ENCODE assay signal across 17 cellular contexts in genomic region chr4:86031927-86032326, GRCh38.
DNase-seq lines count a peak whose midpoint lies in the region; ATAC-seq, FAIRE-seq and TF ChIP-seq lines count a peak whose summit lies in the region.
"Had no signal": no experiment of that assay in that cellular context is flagged by ENCODE, and none has a peak within 500 bp of the region (broad histone marks: within the 10 kb centered on the region; RNA-seq: fewer than 3 reads in every experiment).

No MANE protein-coding gene starts in this region.

- peak; percentile 42 for FAIRE-seq in GM19239 (lab: Jason Lieb, UNC)

- no peaks in the 10 kb centered on the region for H3K36me3 Mint-ChIP-seq in WTC11
- H3K36me3 Mint-ChIP-seq: stimulated activated memory B cell treated with anti-CD40 and anti-IgM and Interleukin-4, amounts not matched to agents 10 μg/mL and 1 μg/mL and 100 μg/mL, for 72 hours had no signal

- no peaks in the 10 kb centered on the region for H3K9me3 Mint-ChIP-seq in WTC11
- H3K9me3 Mint-ChIP-seq: activated naive CD8-positive, alpha-beta T cell treated with anti-CD3 and anti-CD28 coated beads, Interleukin-2, amount 50 U/mL, for 24 hours; activated T-helper 17 cell treated with anti-CD3 and anti-CD28 coated beads, Interleukin-2, amount 50 U/mL, for 72 hours; endodermal cell; stimulated activated memory B cell treated with anti-CD40 and anti-IgM and Interleukin-4, amounts not matched to agents 10 μg/mL and 1 μg/mL and 100 μg/mL, for 72 hours had no signal

- TF ChIP-seq POLR2A in gastrocnemius medialis (IDR thresholded peaks at IDR 0.05), result no peak

- H3K27ac ChIP-seq in RWPE1 (peak overlapping the region; percentile 95), gastrocnemius medialis (peak overlapping the region; percentile 67 to 79 (median 72))

- in situ Hi-C loops in gastrocnemius medialis (cut with MboI; ENCODE audit: low sequenced_read_pairs in 4 of 4), result no loop called here

- CTCF ChIA-PET in RWPE1 (lab: Yijun Ruan, JAX) (no interaction called here), WTC11 (lab: Charles Lee) (interaction anchor here (2.7 kb wide), 1 partner anchor 235 kb away, joined by 16 read pairs; no protein-coding TSS in a partner anchor)

- H3K36me3 ChIP-seq in gastrocnemius medialis, result no peaks in the 10 kb centered on the region
- H3K36me3 ChIP-seq: transverse colon had no signal

- H3K4me3 Mint-ChIP-seq in WTC11, result no peak overlapping the region
- H3K4me3 Mint-ChIP-seq: activated naive CD8-positive, alpha-beta T cell treated with anti-CD3 and anti-CD28 coated beads, Interleukin-2, amount 50 U/mL, for 24 hours; activated T-helper 17 cell treated with anti-CD3 and anti-CD28 coated beads, Interleukin-2, amount 50 U/mL, for 72 hours; endodermal cell; stimulated activated memory B cell treated with anti-CD40 and anti-IgM and Interleukin-4, amounts not matched to agents 10 μg/mL and 1 μg/mL and 100 μg/mL, for 72 hours had no signal

- no peak for DNase-seq in GM19239 (ENCODE audit: insufficient read length, low spot score)
- DNase-seq in RWPE1 (ENCODE audit: low spot score), result no peak
- peak; percentile 48 for DNase-seq in epithelial cell of esophagus (ENCODE audit: low read depth)
- no peak for DNase-seq in gastrocnemius medialis
- no peak for DNase-seq in DMS79 (lab: John Stamatoyannopoulos, UW)
- no peak for DNase-seq in WTC11 (ENCODE audit: low spot score)
- DNase-seq in NCI-H526 treated with DMSO at 0.1 percent for 48 hours (lab: John Stamatoyannopoulos, UW), result no peak
- DNase-seq in MV-4-11 (lab: John Stamatoyannopoulos, UW), result no peak
- DNase-seq: activated CD4-positive, alpha-beta T cell treated with anti-CD3 and anti-CD28 coated beads for 48 hours; activated naive CD8-positive, alpha-beta T cell treated with anti-CD3 and anti-CD28 coated beads, Interleukin-2, amount 50 U/mL, for 24 hours; endodermal cell; NCI-H1092; NCI-H2029 treated with DMSO at 0.1 percent for 48 hours; NK-92 treated with Interleukin-12 subunit alpha and Interleukin-12 subunit beta, amount 100 ng/mL, for 24 hours; transverse colon had no signal

- TF ChIP-seq CTCF in RWPE1 (conservative IDR thresholded peaks at IDR 0.05; ENCODE audit: low read depth) (no peak), epithelial cell of esophagus (IDR thresholded peaks at IDR 0.05; ENCODE audit: insufficient read depth, low read depth, low read length, missing control alignments) (no peak), gastrocnemius medialis (IDR thresholded peaks at IDR 0.05 in 4 of 5, conservative IDR thresholded peaks at IDR 0.05 in 1 of 5) (no peak), WTC11 (IDR thresholded peaks at IDR 0.05) (no peak)

- intact Hi-C loops in gastrocnemius medialis (cut with DNase I; ENCODE audit: low total_unique reads), result loop anchor here (10.0 kb wide), 1 partner anchor 207 kb away; no protein-coding TSS in a partner anchor

- no peaks in the 10 kb centered on the region for H3K9me3 ChIP-seq in gastrocnemius medialis
- H3K9me3 ChIP-seq: transverse colon had no signal

- no peaks in the 10 kb centered on the region for H3K27me3 ChIP-seq in gastrocnemius medialis
- H3K27me3 ChIP-seq: transverse colon had no signal

- H3K27me3 Mint-ChIP-seq in WTC11 (ENCODE audit: low read depth), result no peaks in the 10 kb centered on the region

- H3K4me1 ChIP-seq in gastrocnemius medialis, result peaks cover 6 to 10% of the 10 kb centered on the region in 2 donors

- peaks cover 15% of the 10 kb centered on the region for H3K4me1 Mint-ChIP-seq in WTC11
- H3K4me1 Mint-ChIP-seq: activated naive CD8-positive, alpha-beta T cell treated with anti-CD3 and anti-CD28 coated beads, Interleukin-2, amount 50 U/mL, for 24 hours; activated T-helper 17 cell treated with anti-CD3 and anti-CD28 coated beads, Interleukin-2, amount 50 U/mL, for 72 hours had no signal

- POLR2A ChIA-PET in RWPE1 (lab: Yijun Ruan, JAX; ENCODE audit: low non-redundant PET), result no interaction called here
- POLR2A ChIA-PET in WTC11 (lab: Charles Lee), result interaction anchor here (1.0 kb wide), 1 partner anchor 11 kb away, joined by 3 read pairs; no protein-coding TSS in a partner anchor

- no peak overlapping the region for H3K27ac Mint-ChIP-seq in WTC11
- H3K27ac Mint-ChIP-seq: activated naive CD8-positive, alpha-beta T cell treated with anti-CD3 and anti-CD28 coated beads, Interleukin-2, amount 50 U/mL, for 24 hours; activated T-helper 17 cell treated with anti-CD3 and anti-CD28 coated beads, Interleukin-2, amount 50 U/mL, for 72 hours; endodermal cell; stimulated activated memory B cell treated with anti-CD40 and anti-IgM and Interleukin-4, amounts not matched to agents 10 μg/mL and 1 μg/mL and 100 μg/mL, for 72 hours had no signal

- H3K4me3 ChIP-seq in epithelial cell of esophagus (ENCODE audit: low read length), result no peak overlapping the region
- H3K4me3 ChIP-seq in gastrocnemius medialis, result no peak overlapping the region
- H3K4me3 ChIP-seq: transverse colon had no signal

- ATAC-seq in gastrocnemius medialis (no peak), WTC11 (no peak)
- ATAC-seq: activated naive CD8-positive, alpha-beta T cell treated with anti-CD3 and anti-CD28 coated beads, Interleukin-2, amount 50 U/mL, for 24 hours; activated T-helper 17 cell treated with anti-CD3 and anti-CD28 coated beads, Interleukin-2, amount 50 U/mL, for 72 hours; stimulated activated memory B cell treated with anti-CD40 and anti-IgM and Interleukin-4, amounts not matched to agents 10 μg/mL and 1 μg/mL and 100 μg/mL, for 72 hours had no signal

TF ChIP-seq in WTC11, 78 proteins besides CTCF, POLR2A, EP300 and RAD21 (continues in another document):
- TF ChIP-seq ZNF512 (CRISPR knock-in tag; IDR thresholded peaks at IDR 0.05; ENCODE audit: borderline replicate concordance), result no peak
- no peak for TF ChIP-seq IRF2 (CRISPR knock-in tag; IDR thresholded peaks at IDR 0.05; ENCODE audit: borderline replicate concordance, low read depth)
- no peak for TF ChIP-seq ZBTB43 (CRISPR knock-in tag; IDR thresholded peaks at IDR 0.05)
- TF ChIP-seq, protein P1, sequence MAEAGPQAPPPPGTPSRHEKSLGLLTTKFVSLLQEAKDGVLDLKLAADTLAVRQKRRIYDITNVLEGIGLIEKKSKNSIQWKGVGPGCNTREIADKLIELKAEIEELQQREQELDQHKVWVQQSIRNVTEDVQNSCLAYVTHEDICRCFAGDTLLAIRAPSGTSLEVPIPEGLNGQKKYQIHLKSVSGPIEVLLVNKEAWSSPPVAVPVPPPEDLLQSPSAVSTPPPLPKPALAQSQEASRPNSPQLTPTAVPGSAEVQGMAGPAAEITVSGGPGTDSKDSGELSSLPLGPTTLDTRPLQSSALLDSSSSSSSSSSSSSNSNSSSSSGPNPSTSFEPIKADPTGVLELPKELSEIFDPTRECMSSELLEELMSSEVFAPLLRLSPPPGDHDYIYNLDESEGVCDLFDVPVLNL (CRISPR knock-in tag; IDR thresholded peaks at IDR 0.05; ENCODE audit: borderline replicate concordance, low read depth), result no peak
- TF ChIP-seq, protein P2, sequence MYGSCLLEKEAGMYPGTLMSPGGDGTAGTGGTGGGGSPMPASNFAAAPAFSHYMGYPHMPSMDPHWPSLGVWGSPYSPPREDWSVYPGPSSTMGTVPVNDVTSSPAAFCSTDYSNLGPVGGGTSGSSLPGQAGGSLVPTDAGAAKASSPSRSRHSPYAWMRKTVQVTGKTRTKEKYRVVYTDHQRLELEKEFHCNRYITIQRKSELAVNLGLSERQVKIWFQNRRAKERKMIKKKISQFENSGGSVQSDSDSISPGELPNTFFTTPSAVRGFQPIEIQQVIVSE (CRISPR knock-in tag; IDR thresholded peaks at IDR 0.05; ENCODE audit: borderline replicate concordance), result no peak
- TF ChIP-seq MXD4 (CRISPR knock-in tag; IDR thresholded peaks at IDR 0.05; ENCODE audit: borderline replicate concordance), result no peak
- TF ChIP-seq, protein P3, sequence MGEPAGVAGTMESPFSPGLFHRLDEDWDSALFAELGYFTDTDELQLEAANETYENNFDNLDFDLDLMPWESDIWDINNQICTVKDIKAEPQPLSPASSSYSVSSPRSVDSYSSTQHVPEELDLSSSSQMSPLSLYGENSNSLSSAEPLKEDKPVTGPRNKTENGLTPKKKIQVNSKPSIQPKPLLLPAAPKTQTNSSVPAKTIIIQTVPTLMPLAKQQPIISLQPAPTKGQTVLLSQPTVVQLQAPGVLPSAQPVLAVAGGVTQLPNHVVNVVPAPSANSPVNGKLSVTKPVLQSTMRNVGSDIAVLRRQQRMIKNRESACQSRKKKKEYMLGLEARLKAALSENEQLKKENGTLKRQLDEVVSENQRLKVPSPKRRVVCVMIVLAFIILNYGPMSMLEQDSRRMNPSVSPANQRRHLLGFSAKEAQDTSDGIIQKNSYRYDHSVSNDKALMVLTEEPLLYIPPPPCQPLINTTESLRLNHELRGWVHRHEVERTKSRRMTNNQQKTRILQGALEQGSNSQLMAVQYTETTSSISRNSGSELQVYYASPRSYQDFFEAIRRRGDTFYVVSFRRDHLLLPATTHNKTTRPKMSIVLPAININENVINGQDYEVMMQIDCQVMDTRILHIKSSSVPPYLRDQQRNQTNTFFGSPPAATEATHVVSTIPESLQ (CRISPR knock-in tag; IDR thresholded peaks at IDR 0.05), result no peak
- TF ChIP-seq ATF1 (CRISPR knock-in tag; IDR thresholded peaks at IDR 0.05), result no peak
